In genomic region chr17:63828936-63829335, GRCh38 we compare ENCODE assay signal across 15 cellular contexts. TPM values are rescaled to one million over a fixed set of nuclear protein-coding genes. Genes with fewer than 3 reads are reported as not detected.
DNase-seq lines count a peak whose midpoint lies in the region; ATAC-seq and TF ChIP-seq lines count a peak whose summit lies in the region.
"Had no signal": no experiment of that assay in that cellular context is flagged by ENCODE, and none has a peak within 500 bp of the region (broad histone marks: within the 10 kb centered on the region; RNA-seq: fewer than 3 reads in every experiment).

No MANE protein-coding gene starts in this region.

- peaks cover 70% of the 10 kb centered on the region for H3K36me3 ChIP-seq in left ventricle myocardium inferior
- peaks cover 0 to 76% (median 68%) of the 10 kb centered on the region in 9 donors for H3K36me3 ChIP-seq in heart left ventricle
- H3K36me3 ChIP-seq in hepatocyte (replicated peaks; ENCODE audit: insufficient read depth, low read depth) = peaks cover 4% of the 10 kb centered on the region
- H3K36me3 ChIP-seq in tibial artery = peaks cover 65 to 70% (median 65%) of the 10 kb centered on the region in 3 donors

- intact Hi-C loops in left ventricle myocardium inferior (cut with micrococcal nuclease) = no loop called here
- intact Hi-C loops in heart left ventricle (cut with DNase I) = loop anchor here in 4 of 10 donors (5.0 to 10.0 kb wide), 4 partner anchors 52 to 676 kb away; partner anchors contain the start of genes CCDC47 (in 3 of the 4), DDX42 (in 3 of the 4), CEP95 (in 1 of the 4) and DDX5 (in 1 of the 4)
- intact Hi-C loops in tibial artery (cut with DNase I; ENCODE audit: low total_unique reads) = no loop called here

- H3K4me3 ChIP-seq in left ventricle myocardium inferior (peak overlapping the region; percentile 98), heart left ventricle (peak overlapping the region in 3 of 12 donors; percentile 63 to 82 (median 82)), hepatocyte (peak overlapping the region; percentile 72), tibial artery (peak overlapping the region in 1 of 2 donors; percentile 77)

- ATAC-seq in heart left ventricle = no peak
- no peak for ATAC-seq in HG02973 (IDR thresholded peaks at IDR 0.05; ENCODE audit: unreplicated experiment)
- ATAC-seq: esophagus mucosa had no signal

- no peak for TF ChIP-seq POLR2A in heart left ventricle (IDR thresholded peaks at IDR 0.05)

- no peak for TF ChIP-seq CTCF in left ventricle myocardium inferior (IDR thresholded peaks at IDR 0.05; ENCODE audit: borderline replicate concordance)
- TF ChIP-seq CTCF in heart left ventricle (IDR thresholded peaks at IDR 0.05) = no peak
- no peak for TF ChIP-seq CTCF in VCaP (conservative IDR thresholded peaks at IDR 0.05)
- no peak for TF ChIP-seq CTCF in hepatocyte (IDR thresholded peaks at IDR 0.05; ENCODE audit: poor library complexity)
- TF ChIP-seq CTCF in tibial artery (IDR thresholded peaks at IDR 0.05) = no peak

- H3K4me2 ChIP-seq in hepatocyte = peak overlapping the region; percentile 98

- H3K9me2 ChIP-seq in hepatocyte (replicated peaks; ENCODE audit: insufficient read depth) = no peaks in the 10 kb centered on the region

- 92 to 97% (median 95%) methylated on average over 3 of the region's 3 CpGs for WGBS in heart left ventricle, 4 donors
- WGBS in hepatocyte (ENCODE audit: low lambda C conversion rate, missing lambda C conversion rate) = 99% methylated on average over 3 of the region's 3 CpGs

- H3K4me1 ChIP-seq in left ventricle myocardium inferior (peaks cover 54% of the 10 kb centered on the region), heart left ventricle (peaks cover 2 to 39% (median 25%) of the 10 kb centered on the region in 12 donors), hepatocyte (ENCODE audit: insufficient read depth) (peaks cover 20% of the 10 kb centered on the region), tibial artery (peaks cover 0 to 33% (median 24%) of the 10 kb centered on the region in 4 donors)

- no peak for DNase-seq in left ventricle myocardium inferior
- DNase-seq in heart left ventricle = no peak
- no peak for DNase-seq in hepatocyte (ENCODE audit: low spot score)
- DNase-seq in tibial artery = no peak
- no peak for DNase-seq in DMS 273 treated with DMSO at 0.1 percent for 48 hours (lab: John Stamatoyannopoulos, UW)
- DNase-seq in NCI-H226 = no peak
- DNase-seq: amygdala; NK-92 treated with Interleukin-12 subunit alpha and Interleukin-12 subunit beta, amount 100 ng/mL, for 24 hours; stimulated activated CD4-positive, alpha-beta T cell treated with anti-CD3 and anti-CD28 coated beads, Interleukin-12 subunit alpha, Interleukin-12 subunit beta, amount 100 ng/mL, for 4 hours; substantia nigra; WERI-Rb-1 had no signal

- H3K9me3 ChIP-seq in left ventricle myocardium inferior (replicated peaks) (no peaks in the 10 kb centered on the region), heart left ventricle (no peaks in the 10 kb centered on the region), hepatocyte (ENCODE audit: low read depth) (no peaks in the 10 kb centered on the region), tibial artery (no peaks in the 10 kb centered on the region)

- peaks cover 48% of the 10 kb centered on the region for H3K79me2 ChIP-seq in hepatocyte

- H4K20me1 ChIP-seq in hepatocyte (ENCODE audit: insufficient read depth, poor library complexity, severe bottlenecking) = no peaks in the 10 kb centered on the region

- H3K27ac ChIP-seq in left ventricle myocardium inferior (replicated peaks) = peak overlapping the region; percentile 98
- peak overlapping the region in 1 of 12 donors; percentile 91 for H3K27ac ChIP-seq in heart left ventricle
- H3K27ac ChIP-seq in VCaP = peak overlapping the region; percentile 93; the same call in 1 of the 2 replicates
- H3K27ac ChIP-seq in hepatocyte = no peak overlapping the region
- peak overlapping the region; percentile 34 to 90 for H3K27ac ChIP-seq in tibial artery
- H3K27ac ChIP-seq: WERI-Rb-1 had no signal

- no peaks in the 10 kb centered on the region for H3K27me3 ChIP-seq in left ventricle myocardium inferior (ENCODE audit: low read depth)
- no peaks in the 10 kb centered on the region for H3K27me3 ChIP-seq in heart left ventricle
- H3K27me3 ChIP-seq in hepatocyte = no peaks in the 10 kb centered on the region
- H3K27me3 ChIP-seq in tibial artery = no peaks in the 10 kb centered on the region

- no peak overlapping the region for H2AFZ ChIP-seq in hepatocyte

RNA-seq across cellular contexts. Expression of gene FTSJ3, which starts 1.5 kb away (rescaled TPM):
- total RNA-seq in left ventricle myocardium inferior = 36.7 TPM
- total RNA-seq in heart left ventricle = 10 to 100 TPM; 22.1 to 46.5 (median 25.7) TPM
- 10 to 100 TPM; 12.5 to 44.6 TPM for polyA plus RNA-seq in heart left ventricle
- 27.0 and 28.5 TPM in 2 replicates for total RNA-seq in hepatocyte
- 28.5 and 30.0 TPM in 2 replicates for polyA plus RNA-seq in hepatocyte

RNA-seq across cellular contexts. Expression of gene PSMC5, which starts 1.7 kb away (rescaled TPM):
- total RNA-seq in left ventricle myocardium inferior (115 TPM), heart left ventricle (100 to 1,000 TPM in 7 of 9 donors, 10 to 100 TPM in 2; 64.7 to 143 (median 113) TPM), hepatocyte (37.3 and 46.6 TPM in 2 replicates)
- polyA plus RNA-seq in heart left ventricle (100 to 1,000 TPM; 164 to 189 TPM), hepatocyte (129 and 132 TPM in 2 replicates)

RNA-seq across cellular contexts. Expression of gene SMARCD2, which starts 13.5 kb away (rescaled TPM):
- total RNA-seq in left ventricle myocardium inferior = 21.0 TPM
- total RNA-seq in heart left ventricle = 10 to 100 TPM; 11.3 to 40.9 (median 24.1) TPM
- 10 to 100 TPM; 16.5 to 26.9 TPM for polyA plus RNA-seq in heart left ventricle
- 55.5 and 65.7 TPM in 2 replicates for total RNA-seq in hepatocyte
- 46.0 and 52.9 TPM in 2 replicates for polyA plus RNA-seq in hepatocyte

RNA-seq across cellular contexts. Expression of gene CSH2, which starts 44.5 kb away (rescaled TPM):
- total RNA-seq in left ventricle myocardium inferior (not detected), heart left ventricle (not detected), hepatocyte (1.4 and 2.8 TPM in 2 replicates)
- polyA plus RNA-seq in heart left ventricle (not detected), hepatocyte (0.84 TPM in 1 of 2 replicates, not detected in the other)
- total RNA-seq: esophagus mucosa, lower leg skin had no signal

RNA-seq across cellular contexts. Expression of gene GH2, which starts 52.8 kb away (rescaled TPM):
- not detected for total RNA-seq in left ventricle myocardium inferior
- total RNA-seq in heart left ventricle = not detected
- polyA plus RNA-seq in heart left ventricle = not detected
- total RNA-seq in hepatocyte = not detected in 2 replicates
- polyA plus RNA-seq in hepatocyte = 1.8 TPM in 1 of 2 replicates, not detected in the other
- total RNA-seq: esophagus mucosa, lower leg skin had no signal
